In the genomic region with DNA sequence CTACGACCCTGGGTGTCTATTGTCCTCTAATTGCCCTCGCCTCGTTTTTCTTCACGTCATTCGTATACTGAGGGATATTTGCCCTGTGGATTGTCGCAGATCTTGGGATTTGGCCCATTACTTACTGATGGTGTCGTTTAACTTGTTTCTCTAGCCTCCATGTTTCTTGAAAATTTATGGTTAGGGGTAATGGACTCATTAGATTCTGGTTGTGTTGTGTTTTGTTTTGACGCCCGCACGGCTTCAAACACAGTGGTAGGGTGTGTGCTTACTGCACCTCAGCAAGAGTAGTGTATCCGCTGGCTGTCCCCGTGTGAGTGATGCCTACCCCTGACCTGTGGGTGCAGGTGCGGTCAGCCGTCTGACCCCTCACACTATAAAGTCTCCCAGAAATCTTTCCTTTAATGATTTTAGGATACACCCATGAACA, we compare ENCODE assay signal across 8 cellular contexts. TPM values are rescaled to one million over a fixed set of nuclear protein-coding genes. Genes with fewer than 3 reads are reported as not detected.
DNase-seq lines count a peak whose midpoint lies in the region; ATAC-seq and TF ChIP-seq lines count a peak whose summit lies in the region.

No MANE protein-coding gene starts in this region.

- peak overlapping the region; percentile 97 for H3K9ac ChIP-seq in endodermal cell (ENCODE audit: extremely low read depth, low read length, poor library complexity, severe bottlenecking)

- ATAC-seq in Right ventricle myocardium superior (ENCODE audit: poor library complexity) (peak; percentile 31), T-cell (replicated peaks in 1 of 4) (no peak), natural killer cell (no peak), GM21737 (IDR thresholded peaks at IDR 0.05; ENCODE audit: unreplicated experiment) (no peak)

- H3K36me3 Mint-ChIP-seq in T-cell, result no peaks in the 10 kb centered on the region
- H3K36me3 Mint-ChIP-seq in endodermal cell (ENCODE audit: low read depth), result no peaks in the 10 kb centered on the region
- H3K36me3 Mint-ChIP-seq in natural killer cell, result no peaks in the 10 kb centered on the region

- WGBS in endodermal cell (ENCODE audit: insufficient coverage in 1 of 2, insufficient read length in 1 of 2), 2 experiments, result 26 to 36% methylated on average over 8 to 14 of the region's 14 CpGs

- DNase-seq in Right ventricle myocardium superior (no peak), cardiac septum (ENCODE audit: low spot score) (no peak), T-cell (peak in 13 of 34 experiments; percentile 1 to 21 (median 12)), endodermal cell (peak; percentile 51), natural killer cell (no peak), RPMI8226 (no peak), mesenteric fat pad (ENCODE audit: low spot score) (no peak)

- H3K27ac ChIP-seq in endodermal cell (ENCODE audit: low read depth, low read length), result no peak overlapping the region

- H3K9me3 Mint-ChIP-seq in T-cell (no peaks in the 10 kb centered on the region), endodermal cell (no peaks in the 10 kb centered on the region), natural killer cell (no peaks in the 10 kb centered on the region)

- intact Hi-C loops in Right ventricle myocardium superior (cut with DNase I) (loop anchor here (5.0 kb wide), 1 partner anchor 52 kb away; no protein-coding TSS in a partner anchor), cardiac septum (cut with DNase I) (loop anchor here (1.0 to 5.0 kb wide), 2 partner anchors 48 to 128 kb away; no protein-coding TSS in a partner anchor), natural killer cell (cut with micrococcal nuclease) (loop anchor here (1.0 to 5.0 kb wide), 2 partner anchors 131 to 642 kb away; partner anchors contain the start of gene NUBPL)

- no peaks in the 10 kb centered on the region for H3K36me3 ChIP-seq in endodermal cell (ENCODE audit: control insufficient read depth, insufficient read depth, low read length)

- H3K4me1 Mint-ChIP-seq in T-cell, result peaks cover 29 to 50% (median 38%) of the 10 kb centered on the region in 3 donors
- H3K4me1 Mint-ChIP-seq in endodermal cell, result peaks cover 39% of the 10 kb centered on the region
- peaks cover 36 to 41% of the 10 kb centered on the region in 2 donors for H3K4me1 Mint-ChIP-seq in natural killer cell

- TF ChIP-seq CTCF in endodermal cell (conservative IDR thresholded peaks at IDR 0.05) (no peak), natural killer cell (IDR thresholded peaks at IDR 0.05) (no peak)

- H3K27ac Mint-ChIP-seq in T-cell (peak overlapping the region; percentile 84 to 99), endodermal cell (peak overlapping the region; percentile 67), natural killer cell (peak overlapping the region; percentile 89 to 92)

- H3K9me3 ChIP-seq in endodermal cell (ENCODE audit: control insufficient read depth, low read length), result no peaks in the 10 kb centered on the region

- peak overlapping the region; percentile 93 for H3K4me3 ChIP-seq in endodermal cell (ENCODE audit: low read length)

- CTCF ChIA-PET in T-cell (lab: Charles Lee), result interaction anchor here in 1 of 2 donors (0.6 to 1.6 kb wide), 5 partner anchors 51 to 1177 kb away, joined by 3 read pairs; no protein-coding TSS in a partner anchor

- H3K27me3 ChIP-seq in endodermal cell (ENCODE audit: control insufficient read depth, insufficient read depth, low read length, poor library complexity, severe bottlenecking), result no peaks in the 10 kb centered on the region

- H3K4me3 Mint-ChIP-seq in T-cell (peak overlapping the region; percentile 86 to 93 (median 86)), endodermal cell (peak overlapping the region; percentile 86), natural killer cell (peak overlapping the region; percentile 89)

- POLR2A ChIA-PET in T-cell (lab: Charles Lee), result interaction anchor here in 1 of 2 donors (1.0 kb wide), 1 partner anchor 784 kb away, joined by 3 read pairs; the partner anchor contains the start of gene HEATR5A

- H3K4me1 ChIP-seq in endodermal cell (ENCODE audit: control insufficient read depth, insufficient read depth, low read length), result peaks cover 2% of the 10 kb centered on the region

- H3K27me3 Mint-ChIP-seq in T-cell (peaks cover 0 to 1% of the 10 kb centered on the region in 2 donors), endodermal cell (ENCODE audit: insufficient read depth) (peaks cover 7% of the 10 kb centered on the region), natural killer cell (ENCODE audit: low read depth in 2 of 2) (peaks cover 19 to 21% of the 10 kb centered on the region in 2 donors)

RNA-seq across cellular contexts. Expression of gene RNU6-8, which starts 0.9 kb away (rescaled TPM):
- total RNA-seq in Right ventricle myocardium superior (not detected), cardiac septum (not detected), T-cell (not detected), endodermal cell (not detected), natural killer cell (not detected), mesenteric fat pad (not detected)
- not detected for polyA plus RNA-seq in endodermal cell (2013, experiment 1 of 2)
- polyA plus RNA-seq in endodermal cell (2013, experiment 2 of 2), result not detected

RNA-seq across cellular contexts. Expression of gene RNU6-7, which starts 2.1 kb away (rescaled TPM):
- total RNA-seq in Right ventricle myocardium superior, result not detected
- total RNA-seq in cardiac septum, result not detected
- total RNA-seq in T-cell, result not detected
- not detected for total RNA-seq in endodermal cell
- polyA plus RNA-seq in endodermal cell (2013, experiment 1 of 2), result not detected
- polyA plus RNA-seq in endodermal cell (2013, experiment 2 of 2), result not detected
- not detected for total RNA-seq in natural killer cell
- not detected for total RNA-seq in mesenteric fat pad
